ENCODE assay signal across 8 cellular contexts in genomic region chr2:64609229-64609994, GRCh38. TPM values are rescaled to one million over a fixed set of nuclear protein-coding genes. Genes with fewer than 3 reads are reported as not detected.
DNase-seq lines count a peak whose midpoint lies in the region; ATAC-seq, FAIRE-seq and TF ChIP-seq lines count a peak whose summit lies in the region.

No MANE protein-coding gene starts in this region.

- peak overlapping the region; percentile 80 to 86 for H3K4me3 Mint-ChIP-seq in CD14-positive monocyte
- H3K4me3 Mint-ChIP-seq in IgD-negative memory B cell: peak overlapping the region; percentile 75 to 95 (median 90)
- H3K4me3 Mint-ChIP-seq in effector memory CD8-positive, alpha-beta T cell: peak overlapping the region; percentile 79 to 90

- H3K4me3 ChIP-seq in mesenchymal stem cell (ENCODE audit: insufficient read depth in 1 of 2, low read depth in 1 of 2, low read length in 2 of 2): peak overlapping the region; percentile 58 to 69

- H3K4me1 Mint-ChIP-seq in CD14-positive monocyte (peaks cover 30% of the 10 kb centered on the region), IgD-negative memory B cell (peaks cover 7 to 17% (median 12%) of the 10 kb centered on the region in 3 donors)
- H3K4me1 Mint-ChIP-seq in effector memory CD8-positive, alpha-beta T cell (ENCODE audit: low read depth in 2 of 2): peaks cover 20 to 21% of the 10 kb centered on the region in 2 donors

- no peak overlapping the region for H2AK5ac ChIP-seq in mesenchymal stem cell (ENCODE audit: low read length, severe bottlenecking)

- no peaks in the 10 kb centered on the region for H3K36me3 ChIP-seq in mesenchymal stem cell (ENCODE audit: control insufficient read depth in 1 of 2, insufficient read depth in 2 of 2, low read depth in 1 of 2, low read length in 2 of 2)

- peak overlapping the region; percentile 98 for H2BK15ac ChIP-seq in mesenchymal stem cell (ENCODE audit: low read depth, poor library complexity, severe bottlenecking)

- peaks cover 9% of the 10 kb centered on the region for H3K4me1 ChIP-seq in mesenchymal stem cell (ENCODE audit: control insufficient read depth, insufficient read depth, low read depth, low read length)

- H2BK5ac ChIP-seq in mesenchymal stem cell (ENCODE audit: low read depth, low read length, poor library complexity, severe bottlenecking): no peak overlapping the region

- H3K36me3 Mint-ChIP-seq in CD14-positive monocyte (no peaks in the 10 kb centered on the region), IgD-negative memory B cell (no peaks in the 10 kb centered on the region)
- H3K36me3 Mint-ChIP-seq in effector memory CD8-positive, alpha-beta T cell (ENCODE audit: insufficient read depth): no peaks in the 10 kb centered on the region

- no peak for FAIRE-seq in D721Med (lab: Jason Lieb, UNC)

- no peaks in the 10 kb centered on the region for H3K79me1 ChIP-seq in mesenchymal stem cell (replicated peaks; ENCODE audit: low read length, poor library complexity, severe bottlenecking)

- H3K27ac Mint-ChIP-seq in CD14-positive monocyte: peak overlapping the region; percentile 80 to 91 (median 90)
- H3K27ac Mint-ChIP-seq in IgD-negative memory B cell: peak overlapping the region in 2 of 3 donors; percentile 59
- peak overlapping the region; percentile 82 to 92 for H3K27ac Mint-ChIP-seq in effector memory CD8-positive, alpha-beta T cell

- peak overlapping the region; percentile 52 to 83 for H3K18ac ChIP-seq in mesenchymal stem cell (ENCODE audit: low read depth in 1 of 2, low read length in 2 of 2)

- no peaks in the 10 kb centered on the region for H3K9me3 ChIP-seq in mesenchymal stem cell (ENCODE audit: control insufficient read depth, low read length)

- no peak overlapping the region for H3K27ac ChIP-seq in mesenchymal stem cell (ENCODE audit: low read length, poor library complexity, severe bottlenecking)

- intact Hi-C loops in CD14-positive monocyte (cut with micrococcal nuclease): loop anchor here (5.0 kb wide), 1 partner anchor 33 kb away; no protein-coding TSS in a partner anchor

- H3K9me3 Mint-ChIP-seq in CD14-positive monocyte (peaks cover 1 to 2% (median 1%) of the 10 kb centered on the region in 7 donors), IgD-negative memory B cell (no peaks in the 10 kb centered on the region)
- H3K9me3 Mint-ChIP-seq in effector memory CD8-positive, alpha-beta T cell: no peaks in the 10 kb centered on the region

- H3K14ac ChIP-seq in mesenchymal stem cell (ENCODE audit: low read length in 2 of 2): peak overlapping the region in 1 of 2 experiments; percentile 66

- H2AFZ ChIP-seq in mesenchymal stem cell (ENCODE audit: low read depth, low read length): peak overlapping the region; percentile 94

- H4K91ac ChIP-seq in mesenchymal stem cell (ENCODE audit: low read length): peak overlapping the region; percentile 82

- peak overlapping the region; percentile 81 for H2BK120ac ChIP-seq in mesenchymal stem cell (ENCODE audit: low read depth, low read length)

- H3K27me3 Mint-ChIP-seq in CD14-positive monocyte (ENCODE audit: low read depth in 3 of 3) (peaks cover 1 to 5% (median 3%) of the 10 kb centered on the region in 3 donors), IgD-negative memory B cell (no peaks in the 10 kb centered on the region)
- H3K27me3 Mint-ChIP-seq in effector memory CD8-positive, alpha-beta T cell: no peaks in the 10 kb centered on the region

- H3K4me2 ChIP-seq in mesenchymal stem cell (ENCODE audit: low read length, poor library complexity, severe bottlenecking): peak overlapping the region; percentile 77

- H2BK12ac ChIP-seq in mesenchymal stem cell (ENCODE audit: low read length in 2 of 2): no peak overlapping the region

- ATAC-seq in GM19397 (IDR thresholded peaks at IDR 0.05; ENCODE audit: unreplicated experiment): peak; percentile 48
- peak; percentile 65 for ATAC-seq in effector memory CD8-positive, alpha-beta T cell (replicated peaks)

- peaks cover 0 to 6% of the 10 kb centered on the region in 2 experiments for H3K27me3 ChIP-seq in mesenchymal stem cell (ENCODE audit: control insufficient read depth in 1 of 2, insufficient read depth in 1 of 2, low read length in 2 of 2)

- WGBS in mesenchymal stem cell: 6% methylated on average over 70 of the region's 73 CpGs

- peak overlapping the region; percentile 99 for H4K8ac ChIP-seq in mesenchymal stem cell (ENCODE audit: low read length)

- DNase-seq in CD14-positive monocyte (ENCODE audit: low spot score) (peak; percentile 56), mesenchymal stem cell (peak; percentile 48), D721Med (ENCODE audit: insufficient read length, low spot score) (no peak)
- DNase-seq in activated CD4-positive, alpha-beta T cell treated with anti-CD3 and anti-CD28 coated beads, Interleukin-2, amount 50 U/mL, for 1 hour: peak; percentile 60
- peak; percentile 59 to 75 (median 75) for DNase-seq in effector memory CD8-positive, alpha-beta T cell
- DNase-seq in stimulated activated CD8-positive, alpha-beta memory T cell treated with anti-CD3 and anti-CD28 coated beads, Interleukin-2, amount 100 ng/mL, for 48 hours (ENCODE audit: low read depth in 2 of 2): peak; percentile 39 to 61

- H3K4ac ChIP-seq in mesenchymal stem cell (ENCODE audit: low read depth in 1 of 2, low read length in 2 of 2): peak overlapping the region; percentile 41 to 56

- peak; percentile 59 for TF ChIP-seq CTCF in CD14-positive monocyte (IDR thresholded peaks at IDR 0.05)
- no peak for TF ChIP-seq CTCF in D721Med (IDR thresholded peaks at IDR 0.05; ENCODE audit: insufficient read depth, missing control alignments)

- peak overlapping the region in 1 of 2 experiments; percentile 86 for H3K23ac ChIP-seq in mesenchymal stem cell (ENCODE audit: low read length in 2 of 2)

- peak overlapping the region; percentile 87 for H3K9ac ChIP-seq in mesenchymal stem cell (ENCODE audit: low read length)

RNA-seq across cellular contexts. Expression of gene SERTAD2, which starts 44.3 kb away (rescaled TPM):
- polyA plus RNA-seq in CD14-positive monocyte: 1 to 10 TPM; 8.5 to 8.8 TPM
- polyA plus RNA-seq in IgD-negative memory B cell: 14.6 TPM
- polyA plus RNA-seq in mesenchymal stem cell (2013, experiment 1 of 2): 18.5 TPM
- 16.0 TPM for polyA plus RNA-seq in mesenchymal stem cell (2013, experiment 2 of 2)
